ENCODE assay signal across 1 cellular context in the genomic region with DNA sequence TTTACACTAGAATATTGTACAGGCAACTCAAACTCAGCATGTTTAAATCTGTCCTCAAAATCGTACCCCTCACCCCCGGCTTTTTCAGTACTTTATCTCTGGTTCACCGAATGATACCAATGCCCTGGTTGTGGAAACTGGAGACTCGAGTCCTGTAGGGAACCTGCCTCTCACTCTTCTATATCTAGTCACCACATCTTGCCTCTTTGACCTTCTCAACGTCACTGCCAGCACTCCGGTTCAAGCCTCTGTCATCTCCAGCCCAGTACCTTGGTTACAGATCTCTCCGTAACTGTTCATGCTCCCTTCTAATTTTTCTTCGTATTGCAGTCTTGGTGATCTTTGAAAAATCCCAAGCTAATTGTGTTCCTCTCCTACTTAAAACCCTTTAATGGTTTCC.
TF ChIP-seq lines count a peak whose summit lies in the region.

No MANE protein-coding gene starts in this region.

TF ChIP-seq in K562, 482 proteins besides CTCF, POLR2A, EP300 and RAD21:
- TF ChIP-seq, protein P1, sequence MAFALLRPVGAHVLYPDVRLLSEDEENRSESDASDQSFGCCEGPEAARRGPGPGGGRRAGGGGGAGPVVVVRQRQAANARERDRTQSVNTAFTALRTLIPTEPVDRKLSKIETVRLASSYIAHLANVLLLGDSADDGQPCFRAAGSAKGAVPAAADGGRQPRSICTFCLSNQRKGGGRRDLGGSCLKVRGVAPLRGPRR (CRISPR knock-in tag; IDR thresholded peaks at IDR 0.05), result no peak
- no peak for TF ChIP-seq NR2C1 (IDR thresholded peaks at IDR 0.05)
- TF ChIP-seq NR2C1 (tag; IDR thresholded peaks at IDR 0.05), result no peak
- no peak for TF ChIP-seq KLF16 (IDR thresholded peaks at IDR 0.05)
- TF ChIP-seq, protein P2, sequence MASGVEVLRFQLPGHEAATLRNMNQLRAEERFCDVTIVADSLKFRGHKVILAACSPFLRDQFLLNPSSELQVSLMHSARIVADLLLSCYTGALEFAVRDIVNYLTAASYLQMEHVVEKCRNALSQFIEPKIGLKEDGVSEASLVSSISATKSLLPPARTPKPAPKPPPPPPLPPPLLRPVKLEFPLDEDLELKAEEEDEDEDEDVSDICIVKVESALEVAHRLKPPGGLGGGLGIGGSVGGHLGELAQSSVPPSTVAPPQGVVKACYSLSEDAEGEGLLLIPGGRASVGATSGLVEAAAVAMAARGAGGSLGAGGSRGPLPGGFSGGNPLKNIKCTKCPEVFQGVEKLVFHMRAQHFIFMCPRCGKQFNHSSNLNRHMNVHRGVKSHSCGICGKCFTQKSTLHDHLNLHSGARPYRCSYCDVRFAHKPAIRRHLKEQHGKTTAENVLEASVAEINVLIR (CRISPR knock-in tag; IDR thresholded peaks at IDR 0.05), result peak; percentile 51; the same call in 1 of the 2 replicates
- TF ChIP-seq CREM (IDR thresholded peaks at IDR 0.05; ENCODE audit: low read depth), result peak; percentile 45; the same call in 1 of the 2 replicates
- no peak for TF ChIP-seq ZNF436 (CRISPR knock-in tag; IDR thresholded peaks at IDR 0.05)
- TF ChIP-seq, protein P3, sequence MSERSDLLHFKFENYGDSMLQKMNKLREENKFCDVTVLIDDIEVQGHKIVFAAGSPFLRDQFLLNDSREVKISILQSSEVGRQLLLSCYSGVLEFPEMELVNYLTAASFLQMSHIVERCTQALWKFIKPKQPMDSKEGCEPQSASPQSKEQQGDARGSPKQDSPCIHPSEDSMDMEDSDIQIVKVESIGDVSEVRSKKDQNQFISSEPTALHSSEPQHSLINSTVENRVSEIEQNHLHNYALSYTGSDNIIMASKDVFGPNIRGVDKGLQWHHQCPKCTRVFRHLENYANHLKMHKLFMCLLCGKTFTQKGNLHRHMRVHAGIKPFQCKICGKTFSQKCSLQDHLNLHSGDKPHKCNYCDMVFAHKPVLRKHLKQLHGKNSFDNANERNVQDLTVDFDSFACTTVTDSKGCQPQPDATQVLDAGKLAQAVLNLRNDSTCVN (CRISPR knock-in tag; IDR thresholded peaks at IDR 0.05), result no peak
- no peak for TF ChIP-seq SMARCC2 (IDR thresholded peaks at IDR 0.05; ENCODE audit: low read depth)
- TF ChIP-seq GATAD2A (IDR thresholded peaks at IDR 0.05), result no peak
- no peak for TF ChIP-seq HNRNPK (IDR thresholded peaks at IDR 0.05; ENCODE audit: low read depth, low read length, poor library complexity, severe bottlenecking)
- no peak for TF ChIP-seq MITF (IDR thresholded peaks at IDR 0.05)
- TF ChIP-seq BRCA1 (IDR thresholded peaks at IDR 0.05), result no peak
- no peak for TF ChIP-seq BRCA1 (CRISPR knock-in tag; IDR thresholded peaks at IDR 0.05)
- TF ChIP-seq ZFP1 (CRISPR knock-in tag; IDR thresholded peaks at IDR 0.05), result no peak
- TF ChIP-seq ATF1 (CRISPR knock-in tag; IDR thresholded peaks at IDR 0.05), result no peak
- TF ChIP-seq ATF1 (tag; IDR thresholded peaks at IDR 0.05), result 0 out of 2 replicates have a peak, but pooled peaks have one; percentile 17
- TF ChIP-seq FOS (IDR thresholded peaks at IDR 0.05; ENCODE audit: extremely low read depth, insufficient read length), result no peak
- TF ChIP-seq, protein P4, sequence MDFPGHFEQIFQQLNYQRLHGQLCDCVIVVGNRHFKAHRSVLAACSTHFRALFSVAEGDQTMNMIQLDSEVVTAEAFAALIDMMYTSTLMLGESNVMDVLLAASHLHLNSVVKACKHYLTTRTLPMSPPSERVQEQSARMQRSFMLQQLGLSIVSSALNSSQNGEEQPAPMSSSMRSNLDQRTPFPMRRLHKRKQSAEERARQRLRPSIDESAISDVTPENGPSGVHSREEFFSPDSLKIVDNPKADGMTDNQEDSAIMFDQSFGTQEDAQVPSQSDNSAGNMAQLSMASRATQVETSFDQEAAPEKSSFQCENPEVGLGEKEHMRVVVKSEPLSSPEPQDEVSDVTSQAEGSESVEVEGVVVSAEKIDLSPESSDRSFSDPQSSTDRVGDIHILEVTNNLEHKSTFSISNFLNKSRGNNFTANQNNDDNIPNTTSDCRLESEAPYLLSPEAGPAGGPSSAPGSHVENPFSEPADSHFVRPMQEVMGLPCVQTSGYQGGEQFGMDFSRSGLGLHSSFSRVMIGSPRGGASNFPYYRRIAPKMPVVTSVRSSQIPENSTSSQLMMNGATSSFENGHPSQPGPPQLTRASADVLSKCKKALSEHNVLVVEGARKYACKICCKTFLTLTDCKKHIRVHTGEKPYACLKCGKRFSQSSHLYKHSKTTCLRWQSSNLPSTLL (IDR thresholded peaks at IDR 0.05), result no peak
- TF ChIP-seq NR2C2 (CRISPR knock-in tag; IDR thresholded peaks at IDR 0.05), result no peak
- TF ChIP-seq NR2C2 (tag; IDR thresholded peaks at IDR 0.05), result peak; percentile 70
